Comparison of ENCODE assay signal across 17 cellular contexts in genomic region chr4:56475917-56476316, GRCh38. TPM values are rescaled to one million over a fixed set of nuclear protein-coding genes. Genes with fewer than 3 reads are reported as not detected.
DNase-seq lines count a peak whose midpoint lies in the region; ATAC-seq and TF ChIP-seq lines count a peak whose summit lies in the region.
"Had no signal": no experiment of that assay in that cellular context is flagged by ENCODE, and none has a peak within 500 bp of the region (broad histone marks: within the 10 kb centered on the region; RNA-seq: fewer than 3 reads in every experiment).

No MANE protein-coding gene starts in this region.

- H3K9me3 Mint-ChIP-seq in CD8-positive, alpha-beta T cell = no peaks in the 10 kb centered on the region
- H3K9me3 Mint-ChIP-seq: activated B cell treated with CpG ODN at 0.5 μM for 24 hours; activated T-helper 1 cell treated with anti-CD3 and anti-CD28 coated beads, Interleukin-12 subunit alpha, Interleukin-12 subunit beta, Interleukin-2, Interleukin-4 antibody, amounts not matched to agents 30 ng/mL and 10 ng/mL and 1 ng/mL, durations not matched to agents 14 hours and 24 hours and 36 hours had no signal

- no peaks in the 10 kb centered on the region for H3K4me1 ChIP-seq in psoas muscle
- H3K4me1 ChIP-seq in mammary epithelial cell (ENCODE audit: insufficient read depth, low read length) = no peaks in the 10 kb centered on the region
- no peaks in the 10 kb centered on the region for H3K4me1 ChIP-seq in CD8-positive, alpha-beta T cell (ENCODE audit: insufficient read depth, low read length)

- dilution Hi-C loops in mammary epithelial cell (cut with HindIII; ENCODE audit: low sequenced_read_pairs) = no loop called here

- peaks cover 78% of the 10 kb centered on the region for H3K36me3 Mint-ChIP-seq in CD8-positive, alpha-beta T cell

- no peaks in the 10 kb centered on the region for H4K20me1 ChIP-seq in mammary epithelial cell (ENCODE audit: insufficient read depth, low read length)

- in situ Hi-C loops in mammary epithelial cell (cut with MboI; ENCODE audit: low sequenced_read_pairs in 2 of 2) = no loop called here

- H3K4me3 Mint-ChIP-seq in CD8-positive, alpha-beta T cell = no peak overlapping the region
- H3K4me3 Mint-ChIP-seq: activated B cell treated with CpG ODN at 0.5 μM for 24 hours; activated T-helper 1 cell treated with anti-CD3 and anti-CD28 coated beads, Interleukin-12 subunit alpha, Interleukin-12 subunit beta, Interleukin-2, Interleukin-4 antibody, amounts not matched to agents 30 ng/mL and 10 ng/mL and 1 ng/mL, durations not matched to agents 14 hours and 24 hours and 36 hours had no signal

- H3K9me3 ChIP-seq in psoas muscle = no peaks in the 10 kb centered on the region
- H3K9me3 ChIP-seq in mammary epithelial cell (replicated peaks; ENCODE audit: insufficient read depth, low read length) = no peaks in the 10 kb centered on the region
- H3K9me3 ChIP-seq in CD8-positive, alpha-beta T cell (ENCODE audit: low read length) = no peaks in the 10 kb centered on the region

- H3K27ac Mint-ChIP-seq in CD8-positive, alpha-beta T cell = no peak overlapping the region
- H3K27ac Mint-ChIP-seq: activated B cell treated with CpG ODN at 0.5 μM for 24 hours; activated T-helper 1 cell treated with anti-CD3 and anti-CD28 coated beads, Interleukin-12 subunit alpha, Interleukin-12 subunit beta, Interleukin-2, Interleukin-4 antibody, amounts not matched to agents 30 ng/mL and 10 ng/mL and 1 ng/mL, durations not matched to agents 14 hours and 24 hours and 36 hours had no signal

- POLR2A ChIA-PET in CD8-positive, alpha-beta T cell (lab: Charles Lee) = no interaction called here

- 89 to 96% (median 89%) methylated on average over 2 of the region's 2 CpGs for WGBS in psoas muscle, 3 donors
- WGBS in mammary epithelial cell (ENCODE audit: low coverage, missing lambda C conversion rate) = 80% methylated on average over 2 of the region's 2 CpGs

- ATAC-seq in GM18508 (IDR thresholded peaks at IDR 0.05; ENCODE audit: insufficient read depth, unreplicated experiment) (peak; percentile 85), GM19468 (IDR thresholded peaks at IDR 0.05; ENCODE audit: extremely low read depth, unreplicated experiment) (peak; percentile 66), HG02870 (IDR thresholded peaks at IDR 0.05; ENCODE audit: unreplicated experiment) (peak; percentile 95), HG03571 (IDR thresholded peaks at IDR 0.05; ENCODE audit: unreplicated experiment) (peak; percentile 61), psoas muscle (no peak)
- ATAC-seq in CD8-positive, alpha-beta T cell = no peak
- ATAC-seq: SK-N-SH treated with all-trans-retinoic acid at 6 μM for 48 hours; stimulated activated naive CD8-positive, alpha-beta T cell treated with anti-CD3 and anti-CD28 coated beads, Interleukin-15, Interleukin-2, amounts not matched to agents 100 U/mL and 50 U/mL, for 24 hours had no signal

- H3K27ac ChIP-seq in psoas muscle (no peak overlapping the region), mammary epithelial cell (ENCODE audit: insufficient read depth, low read depth, low read length) (no peak overlapping the region)
- H3K27ac ChIP-seq in CD8-positive, alpha-beta T cell (ENCODE audit: low read depth, low read length) = no peak overlapping the region

- no peaks in the 10 kb centered on the region for H3K4me1 Mint-ChIP-seq in CD8-positive, alpha-beta T cell (ENCODE audit: low read depth)

- H3K4me2 ChIP-seq in mammary epithelial cell (ENCODE audit: insufficient read depth, low read depth, low read length) = no peak overlapping the region

- H3K79me2 ChIP-seq in mammary epithelial cell (ENCODE audit: insufficient read depth, low read length) = peaks cover 16% of the 10 kb centered on the region

- H3K9ac ChIP-seq in mammary epithelial cell (ENCODE audit: insufficient read depth, low read length) = no peak overlapping the region

- BruUV-seq in mammary epithelial cell (replicated peaks; lab: Mats Ljungman, UMichigan) = no TSS peak

- no peak overlapping the region for H2AFZ ChIP-seq in mammary epithelial cell (ENCODE audit: low read depth, low read length)

- intact Hi-C loops in psoas muscle (cut with DNase I) (loop anchor here in 1 of 2 donors (10.0 kb wide), 1 partner anchor 549 kb away; no protein-coding TSS in a partner anchor), mammary epithelial cell (cut with micrococcal nuclease) (no loop called here)
- intact Hi-C loops in CD8-positive, alpha-beta T cell (cut with DNase I, micrococcal nuclease) = no loop called here

- CTCF ChIA-PET in mammary epithelial cell (lab: Charles Lee; ENCODE audit: low non-redundant PET) = no interaction called here
- CTCF ChIA-PET in CD8-positive, alpha-beta T cell (lab: Charles Lee) = no interaction called here

- H3K27me3 ChIP-seq in psoas muscle (ENCODE audit: insufficient read depth in 3 of 3, low read length in 2 of 3) (no peaks in the 10 kb centered on the region), mammary epithelial cell (ENCODE audit: insufficient read depth, low read length) (no peaks in the 10 kb centered on the region)
- H3K27me3 ChIP-seq in CD8-positive, alpha-beta T cell (ENCODE audit: insufficient read depth, low read length) = no peaks in the 10 kb centered on the region

- TF ChIP-seq CTCF in psoas muscle (IDR thresholded peaks at IDR 0.05) = no peak
- no peak for TF ChIP-seq CTCF in mammary epithelial cell (conservative IDR thresholded peaks at IDR 0.05 in 1 of 2, IDR thresholded peaks at IDR 0.05 in 1 of 2; ENCODE audit: extremely low read depth in 1 of 2, insufficient read depth in 1 of 2, low read depth in 1 of 2, low read length in 2 of 2)
- no peak for TF ChIP-seq CTCF in CD8-positive, alpha-beta T cell (IDR thresholded peaks at IDR 0.05)

- DNase-seq in psoas muscle (no peak), mammary epithelial cell (no peak), GM03348 (ENCODE audit: low spot score) (no peak)
- DNase-seq in CD8-positive, alpha-beta T cell = no peak
- DNase-seq: activated B cell treated with CpG ODN at 0.5 μM for 24 hours; DMS79; KBM-7; NCI-H187; NCI-H82; stimulated activated CD4-positive, alpha-beta T cell treated with anti-CD3 and anti-CD28 coated beads, Interleukin-4, amount 100 ng/mL, for 1 hour; stimulated activated naive CD8-positive, alpha-beta T cell treated with anti-CD3 and anti-CD28 coated beads, Interleukin-15, Interleukin-2, amounts not matched to agents 100 U/mL and 50 U/mL, for 24 hours had no signal

- H3K27me3 Mint-ChIP-seq in CD8-positive, alpha-beta T cell (ENCODE audit: low read depth) = no peaks in the 10 kb centered on the region
- H3K27me3 Mint-ChIP-seq: activated B cell treated with CpG ODN at 0.5 μM for 24 hours had no signal

- H3K4me3 ChIP-seq in psoas muscle (no peak overlapping the region), mammary epithelial cell (replicated peaks in 1 of 3; ENCODE audit: insufficient read depth in 1 of 3, low read depth in 2 of 3, low read length in 3 of 3) (no peak overlapping the region)
- no peak overlapping the region for H3K4me3 ChIP-seq in CD8-positive, alpha-beta T cell (ENCODE audit: low read depth, low read length)

- H3K36me3 ChIP-seq in psoas muscle (ENCODE audit: insufficient read depth in 1 of 2, low read depth in 1 of 2) (peaks cover 13 to 100% of the 10 kb centered on the region in 2 donors), mammary epithelial cell (ENCODE audit: insufficient read depth, low read length) (peaks cover 38% of the 10 kb centered on the region)
- H3K36me3 ChIP-seq in CD8-positive, alpha-beta T cell (ENCODE audit: insufficient read depth, low read length) = peaks cover 45% of the 10 kb centered on the region

RNA-seq across cellular contexts. Expression of gene SRP72, which starts 8.5 kb away (rescaled TPM):
- 10 to 100 TPM; 38.4 to 68.0 (median 59.9) TPM for total RNA-seq in psoas muscle
- 10 to 100 TPM; 32.7 to 47.2 (median 40.3) TPM for polyA plus RNA-seq in psoas muscle
- total RNA-seq in mammary epithelial cell = 100 to 1,000 TPM in 1 of 2 donors, 10 to 100 TPM in 1; 91.2 to 190 TPM
- polyA plus RNA-seq in mammary epithelial cell = 149 TPM
- polyA minus RNA-seq in mammary epithelial cell = 183 TPM
- total RNA-seq in CD8-positive, alpha-beta T cell = 100 to 1,000 TPM; 142 to 148 TPM

RNA-seq across cellular contexts. Expression of gene ARL9, which starts 29.7 kb away (rescaled TPM):
- total RNA-seq in psoas muscle (under 1 TPM in 1 of 4 donors, not detected in 3; 0.15 TPM), mammary epithelial cell (under 1 TPM; 0.17 to 0.42 TPM)
- polyA plus RNA-seq in psoas muscle (under 1 TPM in 2 of 3 donors, not detected in 1; 0.09 to 0.25 TPM), mammary epithelial cell (0.57 TPM)
- not detected for polyA minus RNA-seq in mammary epithelial cell
- total RNA-seq in CD8-positive, alpha-beta T cell = under 1 TPM in 1 of 2 experiments, not detected in 1; 0.19 TPM

RNA-seq across cellular contexts. Expression of gene PAICS, which starts 39.9 kb away (rescaled TPM):
- 10 to 100 TPM; 26.9 to 59.6 (median 36.5) TPM for total RNA-seq in psoas muscle
- 10 to 100 TPM; 33.9 to 66.9 (median 34.2) TPM for polyA plus RNA-seq in psoas muscle
- total RNA-seq in mammary epithelial cell = 100 to 1,000 TPM in 1 of 2 donors, 10 to 100 TPM in 1; 37.0 to 139 TPM
- 144 TPM for polyA plus RNA-seq in mammary epithelial cell
- 154 TPM for polyA minus RNA-seq in mammary epithelial cell
- total RNA-seq in CD8-positive, alpha-beta T cell = 10 to 100 TPM; 15.0 to 15.9 TPM

RNA-seq across cellular contexts. Expression of gene PPAT, which starts 40.5 kb away (rescaled TPM):
- total RNA-seq in psoas muscle (1 to 10 TPM; 5.0 to 8.1 (median 6.6) TPM), mammary epithelial cell (10 to 100 TPM; 20.0 to 28.4 TPM)
- polyA plus RNA-seq in psoas muscle (1 to 10 TPM; 1.8 to 8.1 (median 3.7) TPM), mammary epithelial cell (12.4 TPM)
- 21.0 TPM for polyA minus RNA-seq in mammary epithelial cell
- total RNA-seq in CD8-positive, alpha-beta T cell = 1 to 10 TPM; 6.9 to 7.0 TPM

Comparison
In these comparisons a context has a peak if more than half of its experiments do, and no peak if none do; other contexts are left out.
1. ATAC-seq: peak in GM18508 (single experiment), GM19468 (single experiment), HG02870 (single experiment) and HG03571 (single experiment); none in psoas muscle (0 of 4) and CD8-positive, alpha-beta T cell (single experiment).